Comparison of ENCODE assay signal across 18 cellular contexts in genomic region chr15:71559098-71559497, GRCh38.
A peak's percentile ranks its signal among the peaks of the same experiment; 100 is the strongest.
DNase-seq lines count a peak whose midpoint lies in the region; ATAC-seq, FAIRE-seq and TF ChIP-seq lines count a peak whose summit lies in the region.
"Had no signal": no experiment of that assay in that cellular context is flagged by ENCODE, and none has a peak within 500 bp of the region (broad histone marks: within the 10 kb centered on the region; RNA-seq: fewer than 3 reads in every experiment).

No MANE protein-coding gene starts in this region.

- FAIRE-seq in urothelium cell line (lab: Jason Lieb, UNC): peak; percentile 70
- FAIRE-seq: GM12891, kidney had no signal

- no peak for ATAC-seq in activated CD4-positive, alpha-beta T cell treated with anti-CD3 and anti-CD28 coated beads for 36 hours
- ATAC-seq: activated CD8-positive, alpha-beta T cell treated with anti-CD3 and anti-CD28 coated beads, Interleukin-2, amount 10 ng/mL, durations not matched to agents 7 days and 5 days; gastrocnemius medialis; Panc1 had no signal

- intact Hi-C loops in activated CD4-positive, alpha-beta T cell treated with anti-CD3 and anti-CD28 coated beads for 36 hours (cut with DNase I, micrococcal nuclease): no loop called here

- peaks cover 6% of the 10 kb centered on the region for H3K27me3 Mint-ChIP-seq in activated CD4-positive, alpha-beta T cell treated with anti-CD3 and anti-CD28 coated beads for 36 hours

- H3K4me1 ChIP-seq in HAP-1: peaks cover 10% of the 10 kb centered on the region
- H3K4me1 ChIP-seq: gastrocnemius medialis, tibial artery had no signal

- in situ Hi-C loops in HAP-1 (cut with MboI; ENCODE audit: low sequenced_read_pairs): no loop called here

- no peaks in the 10 kb centered on the region for H3K36me3 Mint-ChIP-seq in activated CD4-positive, alpha-beta T cell treated with anti-CD3 and anti-CD28 coated beads for 36 hours (ENCODE audit: low read depth)

- CTCF ChIA-PET in activated CD4-positive, alpha-beta T cell treated with anti-CD3 and anti-CD28 coated beads for 36 hours (lab: Charles Lee): no interaction called here

- no peaks in the 10 kb centered on the region for H3K9me3 Mint-ChIP-seq in activated CD4-positive, alpha-beta T cell treated with anti-CD3 and anti-CD28 coated beads for 36 hours (ENCODE audit: low read depth)

- no peak overlapping the region for H3K27ac Mint-ChIP-seq in activated CD4-positive, alpha-beta T cell treated with anti-CD3 and anti-CD28 coated beads for 36 hours
- H3K27ac Mint-ChIP-seq: activated CD8-positive, alpha-beta T cell treated with anti-CD3 and anti-CD28 coated beads, Interleukin-2, amount 10 ng/mL, durations not matched to agents 7 days and 5 days; nephron progenitor cell had no signal

- H3K9me3 ChIP-seq in HAP-1: no peaks in the 10 kb centered on the region
- H3K9me3 ChIP-seq: gastrocnemius medialis had no signal

- H3K4me3 ChIP-seq in HAP-1 (no peak overlapping the region), fibroblast of pulmonary artery (replicated peaks; ENCODE audit: low read depth, low read length) (no peak overlapping the region)
- H3K4me3 ChIP-seq: gastrocnemius medialis, tibial artery had no signal

- POLR2A ChIA-PET in activated CD4-positive, alpha-beta T cell treated with anti-CD3 and anti-CD28 coated beads for 36 hours (lab: Charles Lee): no interaction called here

- H3K27me3 ChIP-seq in HAP-1 (ENCODE audit: low read depth): no peaks in the 10 kb centered on the region
- H3K27me3 ChIP-seq: gastrocnemius medialis, tibial artery had no signal

- H3K36me3 ChIP-seq in HAP-1 (replicated peaks): no peaks in the 10 kb centered on the region
- H3K36me3 ChIP-seq: gastrocnemius medialis, tibial artery had no signal

- DNase-seq in HAP-1 (ENCODE audit: low spot score in 2 of 2) (peak; percentile 18 to 30), SW480 (ENCODE audit: low spot score) (peak; percentile 70), fibroblast of pulmonary artery (ENCODE audit: low read depth) (peak; percentile 44), urothelium cell line (ENCODE audit: low spot score) (peak; percentile 81), T-helper 9 cell (no peak), activated gamma-delta T cell treated with Interleukin-2 at 50 U/mL for 16 hours (no peak)
- DNase-seq in stimulated activated CD4-positive, alpha-beta T cell treated with anti-CD3 and anti-CD28 coated beads, Interleukin-1b, Interleukin-23, amount 100 ng/mL, for 48 hours: no peak
- no peak for DNase-seq in activated CD4-positive, alpha-beta T cell treated with anti-CD3 and anti-CD28 coated beads for 36 hours
- DNase-seq: activated CD8-positive, alpha-beta T cell treated with anti-CD3 and anti-CD28 coated beads, Interleukin-2, amount 10 ng/mL, durations not matched to agents 7 days and 5 days; activated gamma-delta T cell; gastrocnemius medialis; kidney; NCI-H1092 treated with DMSO at 0.1 percent for 48 hours; NCI-H446; nephron progenitor cell; tibial artery had no signal

- TF ChIP-seq CTCF in fibroblast of pulmonary artery (IDR thresholded peaks at IDR 0.05; ENCODE audit: low read length, missing control alignments): no peak

- no peaks in the 10 kb centered on the region for H3K4me1 Mint-ChIP-seq in activated CD4-positive, alpha-beta T cell treated with anti-CD3 and anti-CD28 coated beads for 36 hours

- H3K4me3 Mint-ChIP-seq in activated CD4-positive, alpha-beta T cell treated with anti-CD3 and anti-CD28 coated beads for 36 hours: no peak overlapping the region
- H3K4me3 Mint-ChIP-seq: activated CD8-positive, alpha-beta T cell treated with anti-CD3 and anti-CD28 coated beads, Interleukin-2, amount 10 ng/mL, durations not matched to agents 7 days and 5 days; nephron progenitor cell had no signal

Comparison
In these comparisons a context has a peak if more than half of its experiments do, and no peak if none do; other contexts are left out.
1. DNase-seq: peak in HAP-1 (2 of 2), SW480 (single experiment), fibroblast of pulmonary artery (single experiment) and urothelium cell line (single experiment); none in stimulated activated CD4-positive, alpha-beta T cell treated with anti-CD3 and anti-CD28 coated beads, Interleukin-1b, Interleukin-23, amount 100 ng/mL, for 48 hours (single experiment), T-helper 9 cell (single experiment), activated CD4-positive, alpha-beta T cell treated with anti-CD3 and anti-CD28 coated beads for 36 hours (single experiment) and activated gamma-delta T cell treated with Interleukin-2 at 50 U/mL for 16 hours (single experiment).